1 cellular context compared by ENCODE assay signal in the genomic region with DNA sequence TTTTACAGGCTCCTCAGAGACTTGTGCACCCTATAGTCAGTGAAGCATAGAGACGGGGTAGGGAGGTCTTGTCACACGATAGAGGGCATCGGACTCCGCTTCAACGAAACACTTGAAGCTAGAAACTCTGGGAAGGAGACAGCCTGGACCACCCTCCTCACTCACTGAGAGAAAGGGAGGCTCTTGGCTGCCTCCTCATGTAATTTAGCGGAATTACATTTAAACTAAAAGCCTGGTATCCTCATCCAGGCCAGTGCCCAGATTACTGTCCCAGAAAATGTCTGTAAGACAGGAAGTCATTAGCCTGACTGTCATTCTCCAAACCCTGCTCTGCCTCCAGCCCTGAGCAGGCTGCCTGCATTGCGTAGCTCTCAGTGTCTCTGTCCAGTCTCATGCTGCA.
A peak's percentile ranks its signal among the peaks of the same experiment; 100 is the strongest.
TF ChIP-seq lines count a peak whose summit lies in the region.

No MANE protein-coding gene starts in this region.

TF ChIP-seq in H1, 55 proteins besides CTCF, POLR2A, EP300 and RAD21:
- TF ChIP-seq CHD1 (IDR thresholded peaks at IDR 0.05; ENCODE audit: low read depth, low read length) (no peak), SUZ12 (IDR thresholded peaks at IDR 0.05; ENCODE audit: low read length) (no peak)
- TF ChIP-seq, protein P1, sequence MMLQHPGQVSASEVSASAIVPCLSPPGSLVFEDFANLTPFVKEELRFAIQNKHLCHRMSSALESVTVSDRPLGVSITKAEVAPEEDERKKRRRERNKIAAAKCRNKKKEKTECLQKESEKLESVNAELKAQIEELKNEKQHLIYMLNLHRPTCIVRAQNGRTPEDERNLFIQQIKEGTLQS (IDR thresholded peaks at IDR 0.05; ENCODE audit: insufficient read depth, low read depth, low read length), result 0 out of 2 replicates have a peak, but pooled peaks have one; percentile 11
